In the genomic region with DNA sequence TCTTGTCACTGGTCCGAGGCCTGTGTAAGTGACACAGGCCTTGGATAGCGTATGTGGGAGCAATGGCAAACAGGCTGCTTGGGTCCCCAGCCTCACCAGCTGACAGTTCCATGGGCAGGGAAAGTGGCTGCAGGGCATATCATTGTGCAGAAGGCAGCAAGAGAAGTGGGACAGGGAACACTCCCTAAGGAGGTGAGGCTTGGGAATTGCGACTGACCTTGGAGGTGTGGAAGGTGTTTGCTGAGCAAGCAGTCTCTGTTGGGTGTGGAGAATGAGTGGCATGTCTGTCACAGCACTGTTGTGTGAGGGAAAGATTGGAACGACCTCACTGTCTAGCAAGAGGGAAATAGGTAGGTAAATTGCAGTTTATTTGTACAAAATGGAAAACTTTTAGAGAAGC, we compare ENCODE assay signal across 1 cellular context.
A peak's percentile ranks its signal among the peaks of the same experiment; 100 is the strongest.
TF ChIP-seq lines count a peak whose summit lies in the region.

No MANE protein-coding gene starts in this region.

TF ChIP-seq in K562, 482 proteins besides CTCF, POLR2A, EP300 and RAD21:
- no peak for TF ChIP-seq XRCC5 (IDR thresholded peaks at IDR 0.05; ENCODE audit: low read depth, low read length)
- TF ChIP-seq ZNF316 (IDR thresholded peaks at IDR 0.05): peak; percentile 41; the same call in 1 of the 2 replicates
- peak; percentile 28; the same call in 1 of the 2 replicates for TF ChIP-seq C11orf30 (IDR thresholded peaks at IDR 0.05; ENCODE audit: low read depth)
- TF ChIP-seq, protein P1, sequence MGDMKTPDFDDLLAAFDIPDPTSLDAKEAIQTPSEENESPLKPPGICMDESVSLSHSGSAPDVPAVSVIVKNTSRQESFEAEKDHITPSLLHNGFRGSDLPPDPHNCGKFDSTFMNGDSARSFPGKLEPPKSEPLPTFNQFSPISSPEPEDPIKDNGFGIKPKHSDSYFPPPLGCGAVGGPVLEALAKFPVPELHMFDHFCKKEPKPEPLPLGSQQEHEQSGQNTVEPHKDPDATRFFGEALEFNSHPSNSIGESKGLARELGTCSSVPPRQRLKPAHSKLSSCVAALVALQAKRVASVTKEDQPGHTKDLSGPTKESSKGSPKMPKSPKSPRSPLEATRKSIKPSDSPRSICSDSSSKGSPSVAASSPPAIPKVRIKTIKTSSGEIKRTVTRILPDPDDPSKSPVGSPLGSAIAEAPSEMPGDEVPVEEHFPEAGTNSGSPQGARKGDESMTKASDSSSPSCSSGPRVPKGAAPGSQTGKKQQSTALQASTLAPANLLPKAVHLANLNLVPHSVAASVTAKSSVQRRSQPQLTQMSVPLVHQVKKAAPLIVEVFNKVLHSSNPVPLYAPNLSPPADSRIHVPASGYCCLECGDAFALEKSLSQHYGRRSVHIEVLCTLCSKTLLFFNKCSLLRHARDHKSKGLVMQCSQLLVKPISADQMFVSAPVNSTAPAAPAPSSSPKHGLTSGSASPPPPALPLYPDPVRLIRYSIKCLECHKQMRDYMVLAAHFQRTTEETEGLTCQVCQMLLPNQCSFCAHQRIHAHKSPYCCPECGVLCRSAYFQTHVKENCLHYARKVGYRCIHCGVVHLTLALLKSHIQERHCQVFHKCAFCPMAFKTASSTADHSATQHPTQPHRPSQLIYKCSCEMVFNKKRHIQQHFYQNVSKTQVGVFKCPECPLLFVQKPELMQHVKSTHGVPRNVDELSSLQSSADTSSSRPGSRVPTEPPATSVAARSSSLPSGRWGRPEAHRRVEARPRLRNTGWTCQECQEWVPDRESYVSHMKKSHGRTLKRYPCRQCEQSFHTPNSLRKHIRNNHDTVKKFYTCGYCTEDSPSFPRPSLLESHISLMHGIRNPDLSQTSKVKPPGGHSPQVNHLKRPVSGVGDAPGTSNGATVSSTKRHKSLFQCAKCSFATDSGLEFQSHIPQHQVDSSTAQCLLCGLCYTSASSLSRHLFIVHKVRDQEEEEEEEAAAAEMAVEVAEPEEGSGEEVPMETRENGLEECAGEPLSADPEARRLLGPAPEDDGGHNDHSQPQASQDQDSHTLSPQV (IDR thresholded peaks at IDR 0.05): no peak
- TF ChIP-seq TCF3 (CRISPR knock-in tag; IDR thresholded peaks at IDR 0.05): no peak
- TF ChIP-seq, protein P2, sequence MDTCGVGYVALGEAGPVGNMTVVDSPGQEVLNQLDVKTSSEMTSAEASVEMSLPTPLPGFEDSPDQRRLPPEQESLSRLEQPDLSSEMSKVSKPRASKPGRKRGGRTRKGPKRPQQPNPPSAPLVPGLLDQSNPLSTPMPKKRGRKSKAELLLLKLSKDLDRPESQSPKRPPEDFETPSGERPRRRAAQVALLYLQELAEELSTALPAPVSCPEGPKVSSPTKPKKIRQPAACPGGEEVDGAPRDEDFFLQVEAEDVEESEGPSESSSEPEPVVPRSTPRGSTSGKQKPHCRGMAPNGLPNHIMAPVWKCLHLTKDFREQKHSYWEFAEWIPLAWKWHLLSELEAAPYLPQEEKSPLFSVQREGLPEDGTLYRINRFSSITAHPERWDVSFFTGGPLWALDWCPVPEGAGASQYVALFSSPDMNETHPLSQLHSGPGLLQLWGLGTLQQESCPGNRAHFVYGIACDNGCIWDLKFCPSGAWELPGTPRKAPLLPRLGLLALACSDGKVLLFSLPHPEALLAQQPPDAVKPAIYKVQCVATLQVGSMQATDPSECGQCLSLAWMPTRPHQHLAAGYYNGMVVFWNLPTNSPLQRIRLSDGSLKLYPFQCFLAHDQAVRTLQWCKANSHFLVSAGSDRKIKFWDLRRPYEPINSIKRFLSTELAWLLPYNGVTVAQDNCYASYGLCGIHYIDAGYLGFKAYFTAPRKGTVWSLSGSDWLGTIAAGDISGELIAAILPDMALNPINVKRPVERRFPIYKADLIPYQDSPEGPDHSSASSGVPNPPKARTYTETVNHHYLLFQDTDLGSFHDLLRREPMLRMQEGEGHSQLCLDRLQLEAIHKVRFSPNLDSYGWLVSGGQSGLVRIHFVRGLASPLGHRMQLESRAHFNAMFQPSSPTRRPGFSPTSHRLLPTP (IDR thresholded peaks at IDR 0.05; ENCODE audit: borderline replicate concordance, extremely low read depth, insufficient read length): no peak
- no peak for TF ChIP-seq GATAD2B (IDR thresholded peaks at IDR 0.05; ENCODE audit: borderline replicate concordance)
